In the genomic region with DNA sequence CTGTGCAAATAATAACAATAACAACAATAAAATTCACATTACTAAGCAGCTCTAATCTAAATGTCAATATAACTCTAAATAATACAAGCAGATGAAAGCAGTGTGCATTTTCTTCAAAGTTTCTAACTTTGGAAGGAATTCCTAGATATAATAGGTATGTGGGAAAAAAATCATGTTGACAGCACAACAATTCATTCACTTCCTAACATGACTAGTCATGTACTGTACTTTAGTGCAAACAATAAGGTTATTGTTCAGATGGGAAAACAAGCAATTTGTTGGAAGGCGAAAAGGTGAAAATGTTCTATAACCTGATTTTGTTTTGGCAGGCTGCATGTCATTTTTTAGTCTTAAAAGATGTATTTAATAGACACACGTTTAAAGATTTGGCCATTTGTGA, we compare ENCODE assay signal across 20 cellular contexts.
DNase-seq lines count a peak whose midpoint lies in the region; ATAC-seq and TF ChIP-seq lines count a peak whose summit lies in the region.
"Had no signal": no experiment of that assay in that cellular context is flagged by ENCODE, and none has a peak within 500 bp of the region (broad histone marks: within the 10 kb centered on the region; RNA-seq: fewer than 3 reads in every experiment).

No MANE protein-coding gene starts in this region.

- peaks cover 13% of the 10 kb centered on the region for H3K4me1 ChIP-seq in RWPE2 (ENCODE audit: insufficient read depth, poor library complexity, severe bottlenecking)
- H3K4me1 ChIP-seq: SJCRH30 had no signal

- no peak for DNase-seq in Calu3
- DNase-seq in RWPE2 (ENCODE audit: low spot score) = no peak
- peak; percentile 76 for DNase-seq in dermis blood vessel endothelial cell
- no peak for DNase-seq in osteocyte (ENCODE audit: extremely low spot score, unreplicated experiment)
- DNase-seq in caudate nucleus (lab: John Stamatoyannopoulos, UW) = no peak
- DNase-seq: ACHN; C1 segment of cervical spinal cord; CD8-positive, alpha-beta memory T cell; DMS79 treated with DMSO at 0.1 percent for 48 hours; KG1; MV-4-11; NCI-H1417; NCI-H1930; NCI-H226; NCI-H524; NCI-H82; RPMI8226; SJCRH30 had no signal

- H3K36me3 Mint-ChIP-seq in Calu3 (ENCODE audit: insufficient read depth, unreplicated experiment) = no peaks in the 10 kb centered on the region
- H3K36me3 Mint-ChIP-seq in osteocyte (ENCODE audit: unreplicated experiment) = peaks cover 2% of the 10 kb centered on the region
- H3K36me3 Mint-ChIP-seq: CD8-positive, alpha-beta memory T cell had no signal

- H3K4me1 Mint-ChIP-seq in Calu3 (ENCODE audit: low read depth, unreplicated experiment) = peaks cover 43% of the 10 kb centered on the region
- peaks cover 65% of the 10 kb centered on the region for H3K4me1 Mint-ChIP-seq in osteocyte (ENCODE audit: unreplicated experiment)
- H3K4me1 Mint-ChIP-seq: CD8-positive, alpha-beta memory T cell had no signal

- H3K4me3 ChIP-seq in RWPE2 (ENCODE audit: severe bottlenecking) = no peak overlapping the region
- H3K4me3 ChIP-seq: SJCRH30 had no signal

- H3K27ac Mint-ChIP-seq in Calu3 (ENCODE audit: unreplicated experiment) = peak overlapping the region; percentile 90
- peak overlapping the region; percentile 88 for H3K27ac Mint-ChIP-seq in osteocyte (ENCODE audit: unreplicated experiment)
- H3K27ac Mint-ChIP-seq: CD8-positive, alpha-beta memory T cell had no signal

- no peaks in the 10 kb centered on the region for H3K27me3 Mint-ChIP-seq in Calu3 (ENCODE audit: unreplicated experiment)
- H3K27me3 Mint-ChIP-seq in osteocyte (ENCODE audit: unreplicated experiment) = no peaks in the 10 kb centered on the region
- H3K27me3 Mint-ChIP-seq: CD8-positive, alpha-beta memory T cell had no signal

- no peaks in the 10 kb centered on the region for H3K36me3 ChIP-seq in RWPE2 (ENCODE audit: low read depth)
- H3K36me3 ChIP-seq: SJCRH30 had no signal

- CTCF ChIA-PET in Calu3 (lab: Charles Lee) = no interaction called here

- intact Hi-C loops in Calu3 (cut with micrococcal nuclease; ENCODE audit: unreplicated experiment) = loop anchor here (5.0 kb wide), 1 partner anchor 49 kb away; no protein-coding TSS in a partner anchor

- BruUV-seq in Calu3 (replicated peaks; lab: Mats Ljungman, UMichigan) = no TSS peak

- no peaks in the 10 kb centered on the region for H3K9me3 Mint-ChIP-seq in Calu3 (ENCODE audit: low read depth, unreplicated experiment)
- no peaks in the 10 kb centered on the region for H3K9me3 Mint-ChIP-seq in osteocyte (ENCODE audit: unreplicated experiment)

- ATAC-seq in RWPE2 (ENCODE audit: low read depth) (peak; percentile 73), HG03139 (IDR thresholded peaks at IDR 0.05; ENCODE audit: unreplicated experiment) (no peak), GM19035 (IDR thresholded peaks at IDR 0.05; ENCODE audit: unreplicated experiment) (no peak)

- TF ChIP-seq CTCF in Calu3 (IDR thresholded peaks at IDR 0.05; ENCODE audit: unreplicated experiment) = no peak
- no peak for TF ChIP-seq CTCF in RWPE2 (IDR thresholded peaks at IDR 0.05; ENCODE audit: poor library complexity, severe bottlenecking)
- no peak for TF ChIP-seq CTCF in osteocyte (IDR thresholded peaks at IDR 0.05)

- H3K9me3 ChIP-seq in RWPE2 (ENCODE audit: severe bottlenecking) = no peaks in the 10 kb centered on the region
- H3K9me3 ChIP-seq: SJCRH30 had no signal

- H3K27me3 ChIP-seq in RWPE2 (ENCODE audit: insufficient read depth, poor library complexity, severe bottlenecking) = no peaks in the 10 kb centered on the region
- H3K27me3 ChIP-seq: SJCRH30 had no signal

- peak overlapping the region; percentile 44 for H3K27ac ChIP-seq in RWPE2 (ENCODE audit: poor library complexity, severe bottlenecking)
- no peak overlapping the region for H3K27ac ChIP-seq in caudate nucleus (ENCODE audit: low read depth, low read length)
- H3K27ac ChIP-seq: SJCRH30 had no signal

- H3K4me3 Mint-ChIP-seq in Calu3 (ENCODE audit: low read depth, unreplicated experiment) (peak overlapping the region; percentile 6), osteocyte (ENCODE audit: unreplicated experiment) (no peak overlapping the region)
- H3K4me3 Mint-ChIP-seq: CD8-positive, alpha-beta memory T cell had no signal
